ENCODE assay signal across 15 cellular contexts in the genomic region with DNA sequence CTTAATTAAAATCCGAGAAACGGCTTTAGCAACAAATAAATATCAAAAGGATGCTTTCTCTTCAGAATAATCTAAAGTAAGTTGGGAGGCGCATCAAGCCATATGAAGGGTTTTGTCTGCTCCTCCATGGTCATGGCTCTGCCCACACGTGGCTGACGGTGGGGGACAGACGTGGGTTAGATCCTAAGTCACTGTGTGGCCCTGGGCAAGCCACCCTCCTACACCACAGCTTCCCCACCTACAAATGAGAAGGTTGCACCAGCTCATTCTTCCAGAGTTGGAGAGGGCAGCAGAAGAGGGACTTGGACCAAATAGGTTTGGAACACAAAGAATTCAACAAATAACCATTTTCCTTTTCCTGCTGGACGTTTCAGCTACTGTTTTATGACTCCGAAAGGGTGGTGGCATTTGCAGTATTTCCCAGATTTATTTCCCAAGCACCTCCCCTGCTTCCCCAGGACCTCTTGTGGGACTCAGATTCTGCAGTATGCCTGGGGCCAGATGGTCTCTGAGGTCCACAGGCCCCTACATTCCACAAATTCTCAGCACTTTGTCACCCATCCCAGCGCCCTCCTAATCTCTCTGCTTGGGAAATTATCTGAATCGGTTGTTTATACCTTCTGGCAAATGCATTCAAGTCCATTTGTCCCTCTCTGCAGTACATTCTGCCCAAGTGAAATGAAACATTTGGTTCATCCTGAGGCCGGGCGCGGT.
"Had no signal": no experiment of that assay in that cellular context is flagged by ENCODE, and none has a peak within 500 bp of the region (broad histone marks: within the 10 kb centered on the region; RNA-seq: fewer than 3 reads in every experiment).

No MANE protein-coding gene starts in this region.

- DNase-seq: activated CD4-positive, CD25-positive, alpha-beta regulatory T cell; activated T-cell treated with anti-CD3 and anti-CD28 coated beads, Interleukin-2, amount 50 U/mL, for 1 hour; body of pancreas; effector memory CD8-positive, alpha-beta T cell; hippocampal formation; lower lobe of right lung; natural killer cell; ovary; stimulated activated CD4-positive, alpha-beta T cell treated with anti-CD3 and anti-CD28 coated beads, Interleukin-15, amount 100 ng/mL, for 24 hours; stimulated activated CD4-positive, alpha-beta T cell treated with anti-CD3 and anti-CD28 coated beads, Interleukin-4, amount 100 ng/mL, for 4 hours; stimulated activated naive CD8-positive, alpha-beta T cell treated with anti-CD3 and anti-CD28 coated beads, Interleukin-15, amount 100 ng/mL, for 72 hours; testis; upper lobe of right lung had no signal

- H3K4me1 ChIP-seq: body of pancreas, lower lobe of right lung, upper lobe of right lung had no signal

- H3K27me3 ChIP-seq: body of pancreas, ovary, testis, upper lobe of right lung had no signal

- ATAC-seq: body of pancreas; effector memory CD8-positive, alpha-beta T cell; lower lobe of right lung; natural killer cell; stimulated activated naive CD8-positive, alpha-beta T cell treated with anti-CD3 and anti-CD28 coated beads, Interleukin-15, amount 100 ng/mL, for 72 hours; upper lobe of right lung had no signal

- H3K9me3 ChIP-seq: body of pancreas, lower lobe of right lung, ovary, testis, upper lobe of right lung had no signal

- H3K27ac ChIP-seq: body of pancreas, lower lobe of right lung, ovary, testis, upper lobe of right lung had no signal

- H3K4me3 ChIP-seq: body of pancreas, lower lobe of right lung, ovary, testis, upper lobe of right lung had no signal

- H3K36me3 ChIP-seq: lower lobe of right lung, ovary, upper lobe of right lung had no signal

- H3K36me3 Mint-ChIP-seq: natural killer cell had no signal

- H3K4me1 Mint-ChIP-seq: activated naive CD4-positive, alpha-beta T cell treated with anti-CD3 and anti-CD28 coated beads, Interleukin-2, amount 50 U/mL, for 24 hours had no signal

- H3K4me3 Mint-ChIP-seq: activated naive CD4-positive, alpha-beta T cell treated with anti-CD3 and anti-CD28 coated beads, Interleukin-2, amount 50 U/mL, for 24 hours; effector memory CD8-positive, alpha-beta T cell; natural killer cell; stimulated activated naive CD8-positive, alpha-beta T cell treated with anti-CD3 and anti-CD28 coated beads, Interleukin-15, amount 100 ng/mL, for 72 hours; T-helper 1 cell treated with Interleukin-12 subunit alpha and Interleukin-12 subunit beta and Interleukin-4 antibody, amounts not matched to agents 30 μg/mL and 1 μg/mL, for 36 hours had no signal

- H3K27me3 Mint-ChIP-seq: activated naive CD4-positive, alpha-beta T cell treated with anti-CD3 and anti-CD28 coated beads, Interleukin-2, amount 50 U/mL, for 24 hours; effector memory CD8-positive, alpha-beta T cell; stimulated activated naive CD8-positive, alpha-beta T cell treated with anti-CD3 and anti-CD28 coated beads, Interleukin-15, amount 100 ng/mL, for 72 hours had no signal

- H3K27ac Mint-ChIP-seq: activated naive CD4-positive, alpha-beta T cell treated with anti-CD3 and anti-CD28 coated beads, Interleukin-2, amount 50 U/mL, for 24 hours; natural killer cell; stimulated activated naive CD8-positive, alpha-beta T cell treated with anti-CD3 and anti-CD28 coated beads, Interleukin-15, amount 100 ng/mL, for 72 hours; T-helper 1 cell treated with Interleukin-12 subunit alpha and Interleukin-12 subunit beta and Interleukin-4 antibody, amounts not matched to agents 30 μg/mL and 1 μg/mL, for 36 hours had no signal

- H3K9me3 Mint-ChIP-seq: activated naive CD4-positive, alpha-beta T cell treated with anti-CD3 and anti-CD28 coated beads, Interleukin-2, amount 50 U/mL, for 24 hours; effector memory CD8-positive, alpha-beta T cell; natural killer cell; stimulated activated naive CD8-positive, alpha-beta T cell treated with anti-CD3 and anti-CD28 coated beads, Interleukin-15, amount 100 ng/mL, for 72 hours; T-helper 1 cell treated with Interleukin-12 subunit alpha and Interleukin-12 subunit beta and Interleukin-4 antibody, amounts not matched to agents 30 μg/mL and 1 μg/mL, for 36 hours had no signal
